In the genomic region with DNA sequence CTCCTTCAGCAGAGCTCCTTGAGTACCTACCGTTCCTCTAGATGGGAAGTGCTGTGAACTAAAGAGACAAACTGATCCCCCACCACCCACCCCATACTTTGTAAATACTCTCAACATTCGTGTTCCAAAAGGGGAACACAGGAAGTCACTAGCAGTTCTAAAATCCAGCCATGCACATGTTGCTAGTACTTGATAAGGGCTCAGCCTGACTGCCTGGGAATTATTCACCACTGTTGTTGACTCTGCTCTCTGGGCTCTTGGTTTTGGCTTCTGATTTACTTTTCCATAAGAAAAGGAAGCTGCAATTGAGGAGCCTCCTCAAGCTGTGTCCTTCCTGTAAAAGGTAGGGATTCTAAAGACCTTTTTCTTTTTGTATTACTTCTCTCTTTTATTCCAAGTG, we compare ENCODE assay signal across 1 cellular context.
A peak's percentile ranks its signal among the peaks of the same experiment; 100 is the strongest.
TF ChIP-seq lines count a peak whose summit lies in the region.

No MANE protein-coding gene starts in this region.

TF ChIP-seq in K562, 482 proteins besides CTCF, POLR2A, EP300 and RAD21 (continues in another document):
- TF ChIP-seq TRIM28 (IDR thresholded peaks at IDR 0.05) (no peak), ZNF717 (CRISPR knock-in tag; IDR thresholded peaks at IDR 0.05) (no peak), BRCA1 (IDR thresholded peaks at IDR 0.05) (no peak), BRCA1 (CRISPR knock-in tag; IDR thresholded peaks at IDR 0.05) (no peak), FOXA3 (CRISPR knock-in tag; conservative IDR thresholded peaks at IDR 0.05 in 1 of 2, IDR thresholded peaks at IDR 0.05 in 1 of 2) (peak; percentile 59 to 60; a peak in 3 of 4 replicates), ZNF75A (CRISPR knock-in tag; IDR thresholded peaks at IDR 0.05) (no peak), RBM22 (IDR thresholded peaks at IDR 0.05; ENCODE audit: low read depth, low read length, poor library complexity, severe bottlenecking) (no peak), ZNF766 (CRISPR knock-in tag; conservative IDR thresholded peaks at IDR 0.05) (0 out of 2 replicates have a peak, but pooled peaks have one; percentile 15), JUND (IDR thresholded peaks at IDR 0.05; ENCODE audit: borderline replicate concordance, low read depth, low read length) (peak; percentile 51; the same call in 1 of the 2 replicates), JUND (tag; IDR thresholded peaks at IDR 0.05; ENCODE audit: borderline replicate concordance, low read depth, low read length) (0 out of 3 replicates have a peak, but pooled peaks have one; percentile 7), KLF1 (tag; IDR thresholded peaks at IDR 0.05) (no peak), ZNF217 (CRISPR knock-in tag; IDR thresholded peaks at IDR 0.05) (no peak), CBX3 (IDR thresholded peaks at IDR 0.05; ENCODE audit: borderline replicate concordance in 1 of 2, low read length in 2 of 2) (peak in 1 of 2 experiments; percentile 57; a peak in 1 of 3 replicates), TAF15 (IDR thresholded peaks at IDR 0.05; ENCODE audit: low read depth, low read length) (no peak), ELF1 (tag; IDR thresholded peaks at IDR 0.05) (no peak), RNF2 (IDR thresholded peaks at IDR 0.05) (no peak), ZNF445 (CRISPR knock-in tag; IDR thresholded peaks at IDR 0.05; ENCODE audit: low read depth) (no peak), TOE1 (IDR thresholded peaks at IDR 0.05; ENCODE audit: borderline replicate concordance) (no peak), TOE1 (CRISPR knock-in tag; IDR thresholded peaks at IDR 0.05; ENCODE audit: borderline replicate concordance, low read depth) (no peak), ZFP36 (IDR thresholded peaks at IDR 0.05; ENCODE audit: low read depth, low read length, partially characterized antibody) (no peak), SPI1 (IDR thresholded peaks at IDR 0.05; ENCODE audit: borderline replicate concordance, low read depth, low read length) (peak; percentile 73; the same call in 1 of the 2 replicates), SMAD1 (IDR thresholded peaks at IDR 0.05; ENCODE audit: low read depth, low read length, partially characterized antibody) (no peak), SIX5 (IDR thresholded peaks at IDR 0.05; ENCODE audit: borderline replicate concordance in 1 of 2, insufficient read depth in 1 of 2, low read depth in 1 of 2, low read length in 2 of 2) (no peak), KDM1A (IDR thresholded peaks at IDR 0.05) (peak; percentile 13 to 40; a peak in 1 of 4 replicates), ZNF232 (CRISPR knock-in tag; IDR thresholded peaks at IDR 0.05) (no peak), TCF3 (CRISPR knock-in tag; IDR thresholded peaks at IDR 0.05) (peak; percentile 61), RCOR1 (IDR thresholded peaks at IDR 0.05; ENCODE audit: borderline replicate concordance in 1 of 2, low read depth in 2 of 2, low read length in 2 of 2) (peak in 1 of 2 experiments; percentile 70; a peak in 2 of 4 replicates), XRCC3 (IDR thresholded peaks at IDR 0.05) (no peak), ZNF57 (CRISPR knock-in tag; IDR thresholded peaks at IDR 0.05) (no peak), ZNF780A (CRISPR knock-in tag; IDR thresholded peaks at IDR 0.05) (no peak), TEAD4 (IDR thresholded peaks at IDR 0.05; ENCODE audit: low read length) (peak; percentile 49; the same call in 1 of the 2 replicates), TEAD4 (CRISPR knock-in tag; IDR thresholded peaks at IDR 0.05; ENCODE audit: borderline replicate concordance) (no peak), CBFA2T3 (IDR thresholded peaks at IDR 0.05) (peak; percentile 63), TBL1XR1 (IDR thresholded peaks at IDR 0.05; ENCODE audit: low read length in 2 of 2) (0 out of 4 replicates have a peak, but pooled peaks of 1 of the 2 experiments have one; percentile 29), ZNF143 (CRISPR knock-in tag; IDR thresholded peaks at IDR 0.05) (no peak), ESRRA (IDR thresholded peaks at IDR 0.05; ENCODE audit: borderline replicate concordance, low read depth) (no peak)
- TF ChIP-seq, protein P1, sequence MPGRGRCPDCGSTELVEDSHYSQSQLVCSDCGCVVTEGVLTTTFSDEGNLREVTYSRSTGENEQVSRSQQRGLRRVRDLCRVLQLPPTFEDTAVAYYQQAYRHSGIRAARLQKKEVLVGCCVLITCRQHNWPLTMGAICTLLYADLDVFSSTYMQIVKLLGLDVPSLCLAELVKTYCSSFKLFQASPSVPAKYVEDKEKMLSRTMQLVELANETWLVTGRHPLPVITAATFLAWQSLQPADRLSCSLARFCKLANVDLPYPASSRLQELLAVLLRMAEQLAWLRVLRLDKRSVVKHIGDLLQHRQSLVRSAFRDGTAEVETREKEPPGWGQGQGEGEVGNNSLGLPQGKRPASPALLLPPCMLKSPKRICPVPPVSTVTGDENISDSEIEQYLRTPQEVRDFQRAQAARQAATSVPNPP (IDR thresholded peaks at IDR 0.05; ENCODE audit: borderline replicate concordance, insufficient read depth, insufficient read length): no peak
- TF ChIP-seq, protein P2, sequence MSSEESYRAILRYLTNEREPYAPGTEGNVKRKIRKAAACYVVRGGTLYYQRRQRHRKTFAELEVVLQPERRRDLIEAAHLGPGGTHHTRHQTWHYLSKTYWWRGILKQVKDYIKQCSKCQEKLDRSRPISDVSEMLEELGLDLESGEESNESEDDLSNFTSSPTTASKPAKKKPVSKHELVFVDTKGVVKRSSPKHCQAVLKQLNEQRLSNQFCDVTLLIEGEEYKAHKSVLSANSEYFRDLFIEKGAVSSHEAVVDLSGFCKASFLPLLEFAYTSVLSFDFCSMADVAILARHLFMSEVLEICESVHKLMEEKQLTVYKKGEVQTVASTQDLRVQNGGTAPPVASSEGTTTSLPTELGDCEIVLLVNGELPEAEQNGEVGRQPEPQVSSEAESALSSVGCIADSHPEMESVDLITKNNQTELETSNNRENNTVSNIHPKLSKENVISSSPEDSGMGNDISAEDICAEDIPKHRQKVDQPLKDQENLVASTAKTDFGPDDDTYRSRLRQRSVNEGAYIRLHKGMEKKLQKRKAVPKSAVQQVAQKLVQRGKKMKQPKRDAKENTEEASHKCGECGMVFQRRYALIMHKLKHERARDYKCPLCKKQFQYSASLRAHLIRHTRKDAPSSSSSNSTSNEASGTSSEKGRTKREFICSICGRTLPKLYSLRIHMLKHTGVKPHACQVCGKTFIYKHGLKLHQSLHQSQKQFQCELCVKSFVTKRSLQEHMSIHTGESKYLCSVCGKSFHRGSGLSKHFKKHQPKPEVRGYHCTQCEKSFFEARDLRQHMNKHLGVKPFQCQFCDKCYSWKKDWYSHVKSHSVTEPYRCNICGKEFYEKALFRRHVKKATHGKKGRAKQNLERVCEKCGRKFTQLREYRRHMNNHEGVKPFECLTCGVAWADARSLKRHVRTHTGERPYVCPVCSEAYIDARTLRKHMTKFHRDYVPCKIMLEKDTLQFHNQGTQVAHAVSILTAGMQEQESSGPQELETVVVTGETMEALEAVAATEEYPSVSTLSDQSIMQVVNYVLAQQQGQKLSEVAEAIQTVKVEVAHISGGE (CRISPR knock-in tag; IDR thresholded peaks at IDR 0.05): no peak
- TF ChIP-seq, protein P3, sequence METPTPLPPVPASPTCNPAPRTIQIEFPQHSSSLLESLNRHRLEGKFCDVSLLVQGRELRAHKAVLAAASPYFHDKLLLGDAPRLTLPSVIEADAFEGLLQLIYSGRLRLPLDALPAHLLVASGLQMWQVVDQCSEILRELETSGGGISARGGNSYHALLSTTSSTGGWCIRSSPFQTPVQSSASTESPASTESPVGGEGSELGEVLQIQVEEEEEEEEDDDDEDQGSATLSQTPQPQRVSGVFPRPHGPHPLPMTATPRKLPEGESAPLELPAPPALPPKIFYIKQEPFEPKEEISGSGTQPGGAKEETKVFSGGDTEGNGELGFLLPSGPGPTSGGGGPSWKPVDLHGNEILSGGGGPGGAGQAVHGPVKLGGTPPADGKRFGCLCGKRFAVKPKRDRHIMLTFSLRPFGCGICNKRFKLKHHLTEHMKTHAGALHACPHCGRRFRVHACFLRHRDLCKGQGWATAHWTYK (CRISPR knock-in tag; IDR thresholded peaks at IDR 0.05): no peak
- TF ChIP-seq, protein P4, sequence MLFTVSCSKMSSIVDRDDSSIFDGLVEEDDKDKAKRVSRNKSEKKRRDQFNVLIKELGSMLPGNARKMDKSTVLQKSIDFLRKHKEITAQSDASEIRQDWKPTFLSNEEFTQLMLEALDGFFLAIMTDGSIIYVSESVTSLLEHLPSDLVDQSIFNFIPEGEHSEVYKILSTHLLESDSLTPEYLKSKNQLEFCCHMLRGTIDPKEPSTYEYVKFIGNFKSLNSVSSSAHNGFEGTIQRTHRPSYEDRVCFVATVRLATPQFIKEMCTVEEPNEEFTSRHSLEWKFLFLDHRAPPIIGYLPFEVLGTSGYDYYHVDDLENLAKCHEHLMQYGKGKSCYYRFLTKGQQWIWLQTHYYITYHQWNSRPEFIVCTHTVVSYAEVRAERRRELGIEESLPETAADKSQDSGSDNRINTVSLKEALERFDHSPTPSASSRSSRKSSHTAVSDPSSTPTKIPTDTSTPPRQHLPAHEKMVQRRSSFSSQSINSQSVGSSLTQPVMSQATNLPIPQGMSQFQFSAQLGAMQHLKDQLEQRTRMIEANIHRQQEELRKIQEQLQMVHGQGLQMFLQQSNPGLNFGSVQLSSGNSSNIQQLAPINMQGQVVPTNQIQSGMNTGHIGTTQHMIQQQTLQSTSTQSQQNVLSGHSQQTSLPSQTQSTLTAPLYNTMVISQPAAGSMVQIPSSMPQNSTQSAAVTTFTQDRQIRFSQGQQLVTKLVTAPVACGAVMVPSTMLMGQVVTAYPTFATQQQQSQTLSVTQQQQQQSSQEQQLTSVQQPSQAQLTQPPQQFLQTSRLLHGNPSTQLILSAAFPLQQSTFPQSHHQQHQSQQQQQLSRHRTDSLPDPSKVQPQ (CRISPR knock-in tag; IDR thresholded peaks at IDR 0.05; ENCODE audit: borderline replicate concordance): no peak
- TF ChIP-seq, protein P5, sequence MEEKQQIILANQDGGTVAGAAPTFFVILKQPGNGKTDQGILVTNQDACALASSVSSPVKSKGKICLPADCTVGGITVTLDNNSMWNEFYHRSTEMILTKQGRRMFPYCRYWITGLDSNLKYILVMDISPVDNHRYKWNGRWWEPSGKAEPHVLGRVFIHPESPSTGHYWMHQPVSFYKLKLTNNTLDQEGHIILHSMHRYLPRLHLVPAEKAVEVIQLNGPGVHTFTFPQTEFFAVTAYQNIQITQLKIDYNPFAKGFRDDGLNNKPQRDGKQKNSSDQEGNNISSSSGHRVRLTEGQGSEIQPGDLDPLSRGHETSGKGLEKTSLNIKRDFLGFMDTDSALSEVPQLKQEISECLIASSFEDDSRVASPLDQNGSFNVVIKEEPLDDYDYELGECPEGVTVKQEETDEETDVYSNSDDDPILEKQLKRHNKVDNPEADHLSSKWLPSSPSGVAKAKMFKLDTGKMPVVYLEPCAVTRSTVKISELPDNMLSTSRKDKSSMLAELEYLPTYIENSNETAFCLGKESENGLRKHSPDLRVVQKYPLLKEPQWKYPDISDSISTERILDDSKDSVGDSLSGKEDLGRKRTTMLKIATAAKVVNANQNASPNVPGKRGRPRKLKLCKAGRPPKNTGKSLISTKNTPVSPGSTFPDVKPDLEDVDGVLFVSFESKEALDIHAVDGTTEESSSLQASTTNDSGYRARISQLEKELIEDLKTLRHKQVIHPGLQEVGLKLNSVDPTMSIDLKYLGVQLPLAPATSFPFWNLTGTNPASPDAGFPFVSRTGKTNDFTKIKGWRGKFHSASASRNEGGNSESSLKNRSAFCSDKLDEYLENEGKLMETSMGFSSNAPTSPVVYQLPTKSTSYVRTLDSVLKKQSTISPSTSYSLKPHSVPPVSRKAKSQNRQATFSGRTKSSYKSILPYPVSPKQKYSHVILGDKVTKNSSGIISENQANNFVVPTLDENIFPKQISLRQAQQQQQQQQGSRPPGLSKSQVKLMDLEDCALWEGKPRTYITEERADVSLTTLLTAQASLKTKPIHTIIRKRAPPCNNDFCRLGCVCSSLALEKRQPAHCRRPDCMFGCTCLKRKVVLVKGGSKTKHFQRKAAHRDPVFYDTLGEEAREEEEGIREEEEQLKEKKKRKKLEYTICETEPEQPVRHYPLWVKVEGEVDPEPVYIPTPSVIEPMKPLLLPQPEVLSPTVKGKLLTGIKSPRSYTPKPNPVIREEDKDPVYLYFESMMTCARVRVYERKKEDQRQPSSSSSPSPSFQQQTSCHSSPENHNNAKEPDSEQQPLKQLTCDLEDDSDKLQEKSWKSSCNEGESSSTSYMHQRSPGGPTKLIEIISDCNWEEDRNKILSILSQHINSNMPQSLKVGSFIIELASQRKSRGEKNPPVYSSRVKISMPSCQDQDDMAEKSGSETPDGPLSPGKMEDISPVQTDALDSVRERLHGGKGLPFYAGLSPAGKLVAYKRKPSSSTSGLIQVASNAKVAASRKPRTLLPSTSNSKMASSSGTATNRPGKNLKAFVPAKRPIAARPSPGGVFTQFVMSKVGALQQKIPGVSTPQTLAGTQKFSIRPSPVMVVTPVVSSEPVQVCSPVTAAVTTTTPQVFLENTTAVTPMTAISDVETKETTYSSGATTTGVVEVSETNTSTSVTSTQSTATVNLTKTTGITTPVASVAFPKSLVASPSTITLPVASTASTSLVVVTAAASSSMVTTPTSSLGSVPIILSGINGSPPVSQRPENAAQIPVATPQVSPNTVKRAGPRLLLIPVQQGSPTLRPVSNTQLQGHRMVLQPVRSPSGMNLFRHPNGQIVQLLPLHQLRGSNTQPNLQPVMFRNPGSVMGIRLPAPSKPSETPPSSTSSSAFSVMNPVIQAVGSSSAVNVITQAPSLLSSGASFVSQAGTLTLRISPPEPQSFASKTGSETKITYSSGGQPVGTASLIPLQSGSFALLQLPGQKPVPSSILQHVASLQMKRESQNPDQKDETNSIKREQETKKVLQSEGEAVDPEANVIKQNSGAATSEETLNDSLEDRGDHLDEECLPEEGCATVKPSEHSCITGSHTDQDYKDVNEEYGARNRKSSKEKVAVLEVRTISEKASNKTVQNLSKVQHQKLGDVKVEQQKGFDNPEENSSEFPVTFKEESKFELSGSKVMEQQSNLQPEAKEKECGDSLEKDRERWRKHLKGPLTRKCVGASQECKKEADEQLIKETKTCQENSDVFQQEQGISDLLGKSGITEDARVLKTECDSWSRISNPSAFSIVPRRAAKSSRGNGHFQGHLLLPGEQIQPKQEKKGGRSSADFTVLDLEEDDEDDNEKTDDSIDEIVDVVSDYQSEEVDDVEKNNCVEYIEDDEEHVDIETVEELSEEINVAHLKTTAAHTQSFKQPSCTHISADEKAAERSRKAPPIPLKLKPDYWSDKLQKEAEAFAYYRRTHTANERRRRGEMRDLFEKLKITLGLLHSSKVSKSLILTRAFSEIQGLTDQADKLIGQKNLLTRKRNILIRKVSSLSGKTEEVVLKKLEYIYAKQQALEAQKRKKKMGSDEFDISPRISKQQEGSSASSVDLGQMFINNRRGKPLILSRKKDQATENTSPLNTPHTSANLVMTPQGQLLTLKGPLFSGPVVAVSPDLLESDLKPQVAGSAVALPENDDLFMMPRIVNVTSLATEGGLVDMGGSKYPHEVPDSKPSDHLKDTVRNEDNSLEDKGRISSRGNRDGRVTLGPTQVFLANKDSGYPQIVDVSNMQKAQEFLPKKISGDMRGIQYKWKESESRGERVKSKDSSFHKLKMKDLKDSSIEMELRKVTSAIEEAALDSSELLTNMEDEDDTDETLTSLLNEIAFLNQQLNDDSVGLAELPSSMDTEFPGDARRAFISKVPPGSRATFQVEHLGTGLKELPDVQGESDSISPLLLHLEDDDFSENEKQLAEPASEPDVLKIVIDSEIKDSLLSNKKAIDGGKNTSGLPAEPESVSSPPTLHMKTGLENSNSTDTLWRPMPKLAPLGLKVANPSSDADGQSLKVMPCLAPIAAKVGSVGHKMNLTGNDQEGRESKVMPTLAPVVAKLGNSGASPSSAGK (IDR thresholded peaks at IDR 0.05): peak; percentile 28; the same call in 1 of the 2 replicates
